Comparison of ENCODE assay signal across 12 cellular contexts in genomic region chr12:27330846-27331245, GRCh38. TPM values are rescaled to one million over a fixed set of nuclear protein-coding genes. Genes with fewer than 3 reads are reported as not detected.
DNase-seq lines count a peak whose midpoint lies in the region; ATAC-seq, FAIRE-seq and TF ChIP-seq lines count a peak whose summit lies in the region.
"Had no signal": no experiment of that assay in that cellular context is flagged by ENCODE, and none has a peak within 500 bp of the region (broad histone marks: within the 10 kb centered on the region; RNA-seq: fewer than 3 reads in every experiment).

No MANE protein-coding gene starts in this region.

- no peaks in the 10 kb centered on the region for H3K27me3 ChIP-seq in PC-3 (ENCODE audit: low read length)
- no peaks in the 10 kb centered on the region for H3K27me3 ChIP-seq in endothelial cell of umbilical vein (ENCODE audit: control insufficient read depth in 2 of 2, insufficient read depth in 2 of 2, low read length in 2 of 2)

- CTCF ChIA-PET in Calu3 (lab: Charles Lee), result interaction anchor here (1.2 to 1.3 kb wide), 2 partner anchors 28 to 54 kb away, joined by 3 to 5 read pairs; no protein-coding TSS in a partner anchor
- CTCF ChIA-PET in PC-3 (lab: Charles Lee), result interaction anchor here (0.6 to 0.8 kb wide), 3 partner anchors 13 to 490 kb away, joined by 3 to 5 read pairs (median 4); no protein-coding TSS in a partner anchor
- CTCF ChIA-PET in endothelial cell of umbilical vein (lab: Charles Lee), result interaction anchor here (0.6 to 2.2 kb wide), 9 partner anchors 9 to 317 kb away, joined by 3 to 6 read pairs (median 5); partner anchors contain the start of gene TM7SF3

- peaks cover 26% of the 10 kb centered on the region for H3F3A ChIP-seq in PC-3 (ENCODE audit: low read length, unreplicated experiment)

- dilution Hi-C loops in endothelial cell of umbilical vein (cut with MboI; ENCODE audit: extremely low pct_ligation_motif_present, low sequenced_read_pairs), result no loop called here

- H2AFZ ChIP-seq in PC-3 (ENCODE audit: low read length), result peak overlapping the region; percentile 5; the same call in 1 of the 2 replicates
- H2AFZ ChIP-seq in endothelial cell of umbilical vein (ENCODE audit: low read depth, low read length), result peak overlapping the region; percentile 14

- H3K79me2 ChIP-seq in PC-3 (ENCODE audit: low read length) (peaks cover 41% of the 10 kb centered on the region), endothelial cell of umbilical vein (ENCODE audit: control insufficient read depth, insufficient read depth, low read length) (peaks cover 30% of the 10 kb centered on the region)

- no peaks in the 10 kb centered on the region for H3K9me2 ChIP-seq in PC-3 (replicated peaks; ENCODE audit: low read length)

- H4K20me1 ChIP-seq in PC-3 (ENCODE audit: low read length), result no peaks in the 10 kb centered on the region
- H4K20me1 ChIP-seq in endothelial cell of umbilical vein (replicated peaks; ENCODE audit: control insufficient read depth, extremely low read depth, insufficient read depth, low read length), result no peaks in the 10 kb centered on the region

- H3K27ac ChIP-seq in PC-3 (ENCODE audit: low read length) (peak overlapping the region; percentile 95), endothelial cell of umbilical vein (ENCODE audit: insufficient read depth, low read depth, low read length) (peak overlapping the region; percentile 73)

- H3K9me3 ChIP-seq in PC-3 (ENCODE audit: low read length) (no peaks in the 10 kb centered on the region), endothelial cell of umbilical vein (replicated peaks; ENCODE audit: control insufficient read depth, insufficient read depth, low read length) (no peaks in the 10 kb centered on the region)

- H3K9me1 ChIP-seq in endothelial cell of umbilical vein (replicated peaks; ENCODE audit: control insufficient read depth, extremely low read depth, insufficient read depth, low read length), result peaks cover 2% of the 10 kb centered on the region

- H3K27me3 Mint-ChIP-seq in Calu3 (ENCODE audit: unreplicated experiment) (no peaks in the 10 kb centered on the region), osteocyte (ENCODE audit: unreplicated experiment) (no peaks in the 10 kb centered on the region)

- H3K36me3 ChIP-seq in PC-3 (ENCODE audit: low read depth, low read length), result no peaks in the 10 kb centered on the region
- peaks cover 3 to 8% of the 10 kb centered on the region in 2 experiments for H3K36me3 ChIP-seq in endothelial cell of umbilical vein (ENCODE audit: control insufficient read depth in 2 of 2, extremely low read depth in 1 of 2, insufficient read depth in 2 of 2, low read length in 2 of 2)

- H3K27ac Mint-ChIP-seq in Calu3 (ENCODE audit: unreplicated experiment), result peak overlapping the region; percentile 98
- peak overlapping the region; percentile 66 for H3K27ac Mint-ChIP-seq in osteocyte (ENCODE audit: unreplicated experiment)
- H3K27ac Mint-ChIP-seq: T-cell had no signal

- in situ Hi-C loops in G401 (cut with HindIII; ENCODE audit: low sequenced_read_pairs), result no loop called here

- H3K4me2 ChIP-seq in PC-3 (ENCODE audit: low read length) (peak overlapping the region; percentile 93), endothelial cell of umbilical vein (ENCODE audit: insufficient read depth, low read length) (peak overlapping the region; percentile 97)

- intact Hi-C loops in Calu3 (cut with micrococcal nuclease; ENCODE audit: unreplicated experiment), result loop anchor here (5.0 kb wide), 1 partner anchor 191 kb away; the partner anchor contains the start of gene PPFIBP1
- intact Hi-C loops in PC-3 (cut with micrococcal nuclease), result loop anchor here (1.0 to 10.0 kb wide), 6 partner anchors 12 to 371 kb away; no protein-coding TSS in a partner anchor
- intact Hi-C loops in endothelial cell of umbilical vein (cut with micrococcal nuclease), result loop anchor here (5.0 kb wide), 1 partner anchor 321 kb away; no protein-coding TSS in a partner anchor

- H3K4me1 Mint-ChIP-seq in Calu3 (ENCODE audit: low read depth, unreplicated experiment) (peaks cover 40% of the 10 kb centered on the region), osteocyte (ENCODE audit: unreplicated experiment) (peaks cover 33% of the 10 kb centered on the region)

- H3K4me3 Mint-ChIP-seq in Calu3 (ENCODE audit: low read depth, unreplicated experiment), result peak overlapping the region; percentile 81
- H3K4me3 Mint-ChIP-seq in osteocyte (ENCODE audit: unreplicated experiment), result peak overlapping the region; percentile 5

- FAIRE-seq in endothelial cell of umbilical vein (lab: Jason Lieb, UNC), result no peak

- TF ChIP-seq CTCF in Calu3 (IDR thresholded peaks at IDR 0.05; ENCODE audit: unreplicated experiment), result no peak
- no peak for TF ChIP-seq CTCF in PC-3 (conservative IDR thresholded peaks at IDR 0.05; ENCODE audit: low read depth, low read length)
- no peak for TF ChIP-seq CTCF in endothelial cell of umbilical vein (IDR thresholded peaks at IDR 0.05; ENCODE audit: extremely low read depth in 1 of 2, insufficient read depth in 1 of 2, low read depth in 1 of 2, low read length in 2 of 2)
- TF ChIP-seq CTCF in osteocyte (IDR thresholded peaks at IDR 0.05), result no peak

- peak overlapping the region; percentile 52 for H3K4me3 ChIP-seq in PC-3 (ENCODE audit: low read length)
- H3K4me3 ChIP-seq in endothelial cell of umbilical vein (replicated peaks in 1 of 3; ENCODE audit: insufficient read depth in 1 of 3, low read depth in 1 of 3, low read length in 3 of 3), result peak overlapping the region in 1 of 3 experiments; percentile 26

- BruUV-seq in Calu3 (replicated peaks; lab: Mats Ljungman, UMichigan), result no TSS peak
- no TSS peak for BruUV-seq in PC-3 (replicated peaks; lab: Mats Ljungman, UMichigan)
- BruUV-seq in endothelial cell of umbilical vein (replicated peaks; lab: Mats Ljungman, UMichigan), result no TSS peak

- peak overlapping the region; percentile 91 for H3K9ac ChIP-seq in PC-3 (ENCODE audit: low read length)
- peak overlapping the region; percentile 67 for H3K9ac ChIP-seq in endothelial cell of umbilical vein (replicated peaks; ENCODE audit: extremely low read depth, insufficient read depth, low read length)

- DNase-seq in Calu3 (no peak), PC-3 (peak; percentile 77), endothelial cell of umbilical vein (ENCODE audit: low read depth, low spot score) (no peak), osteocyte (ENCODE audit: extremely low spot score, unreplicated experiment) (no peak), G401 (ENCODE audit: low spot score) (no peak), amniotic stem cell (lab: John Stamatoyannopoulos, UW) (no peak)
- DNase-seq: DMS79 treated with DMSO at 0.1 percent for 48 hours, NCI-H1436, NCI-H774, T-cell had no signal

- POLR2A ChIA-PET in PC-3 (lab: Charles Lee; ENCODE audit: unreplicated experiment) (interaction anchor here (0.5 to 1.7 kb wide), 5 partner anchors 11 to 208 kb away, joined by 3 to 11 read pairs (median 6); partner anchors contain the start of gene PPFIBP1), endothelial cell of umbilical vein (lab: Charles Lee) (no interaction called here)

- no peaks in the 10 kb centered on the region for H3K9me3 Mint-ChIP-seq in Calu3 (ENCODE audit: low read depth, unreplicated experiment)
- no peaks in the 10 kb centered on the region for H3K9me3 Mint-ChIP-seq in osteocyte (ENCODE audit: unreplicated experiment)
- H3K9me3 Mint-ChIP-seq: T-cell had no signal

- H3K4me1 ChIP-seq in PC-3 (ENCODE audit: insufficient read depth, low read length) (peaks cover 47% of the 10 kb centered on the region), endothelial cell of umbilical vein (ENCODE audit: control insufficient read depth, extremely low read depth, insufficient read depth, low read length) (peaks cover 28% of the 10 kb centered on the region)

- TF ChIP-seq POLR2A in endothelial cell of umbilical vein (IDR thresholded peaks at IDR 0.05; ENCODE audit: low read depth, low read length), result no peak

- peak; percentile 3 for ATAC-seq in PC-3
- ATAC-seq in HG03439 (IDR thresholded peaks at IDR 0.05; ENCODE audit: unreplicated experiment), result no peak
- ATAC-seq in HG02759 (IDR thresholded peaks at IDR 0.05; ENCODE audit: unreplicated experiment), result no peak
- ATAC-seq: T-cell had no signal

- peaks cover 51% of the 10 kb centered on the region for H3K36me3 Mint-ChIP-seq in Calu3 (ENCODE audit: insufficient read depth, unreplicated experiment)
- H3K36me3 Mint-ChIP-seq in osteocyte (ENCODE audit: unreplicated experiment), result peaks cover 10% of the 10 kb centered on the region

TF ChIP-seq in endothelial cell of umbilical vein, 7 proteins besides CTCF, POLR2A, EP300 and RAD21:
- TF ChIP-seq POLR2AphosphoS5 (IDR thresholded peaks at IDR 0.05; ENCODE audit: insufficient read depth, low read depth, low read length) (no peak), MYC (IDR thresholded peaks at IDR 0.05; ENCODE audit: low read depth, low read length) (no peak), FOS (IDR thresholded peaks at IDR 0.05; ENCODE audit: borderline replicate concordance, insufficient read depth, low read length) (no peak), EZH2 (IDR thresholded peaks at IDR 0.05; ENCODE audit: borderline replicate concordance, low read depth, low read length, severe bottlenecking) (no peak), GATA2 (IDR thresholded peaks at IDR 0.05; ENCODE audit: insufficient read depth, insufficient read length, low read depth, low read length) (no peak)
TF ChIP-seq in endothelial cell of umbilical vein: peak in this region for 0.

RNA-seq across cellular contexts. Expression of gene BMAL2, which starts 1.8 kb away (rescaled TPM):
- total RNA-seq in Calu3 (2022), result 68.2 and 71.2 TPM in 2 replicates
- total RNA-seq in PC-3 (2014; rRNA removed), result 126 and 137 TPM in 2 replicates
- total RNA-seq in endothelial cell of umbilical vein, result 30.9 and 33.3 TPM in 2 replicates
- 5.4 and 5.9 TPM in 2 replicates for polyA plus RNA-seq in endothelial cell of umbilical vein
- polyA plus RNA-seq in endothelial cell of umbilical vein (2011; cell fraction: cytosol; rRNA removed), result 9.4 and 10.3 TPM in 2 replicates
- 6.3 and 10.2 TPM in 2 replicates for polyA plus RNA-seq in endothelial cell of umbilical vein (2011; cell fraction: nucleus; rRNA removed)
- polyA plus RNA-seq in endothelial cell of umbilical vein (2012), result 26.8 and 35.4 TPM in 2 replicates
- 13.5 and 14.1 TPM in 2 replicates for polyA minus RNA-seq in endothelial cell of umbilical vein
- 8.7 TPM for polyA minus RNA-seq in endothelial cell of umbilical vein (2011; cell fraction: cytosol; rRNA and poly(A)+ RNA removed)
- 9.4 and 10.3 TPM in 2 replicates for polyA minus RNA-seq in endothelial cell of umbilical vein (2011; cell fraction: nucleus; rRNA and poly(A)+ RNA removed)
- 5.5 and 6.4 TPM in 2 replicates for total RNA-seq in osteocyte
- 1.9 and 8.4 TPM in 2 replicates for total RNA-seq in G401 (2014; rRNA removed; shearing (Covaris generic))
